Comparison of ENCODE assay signal across 9 cellular contexts in the genomic region with DNA sequence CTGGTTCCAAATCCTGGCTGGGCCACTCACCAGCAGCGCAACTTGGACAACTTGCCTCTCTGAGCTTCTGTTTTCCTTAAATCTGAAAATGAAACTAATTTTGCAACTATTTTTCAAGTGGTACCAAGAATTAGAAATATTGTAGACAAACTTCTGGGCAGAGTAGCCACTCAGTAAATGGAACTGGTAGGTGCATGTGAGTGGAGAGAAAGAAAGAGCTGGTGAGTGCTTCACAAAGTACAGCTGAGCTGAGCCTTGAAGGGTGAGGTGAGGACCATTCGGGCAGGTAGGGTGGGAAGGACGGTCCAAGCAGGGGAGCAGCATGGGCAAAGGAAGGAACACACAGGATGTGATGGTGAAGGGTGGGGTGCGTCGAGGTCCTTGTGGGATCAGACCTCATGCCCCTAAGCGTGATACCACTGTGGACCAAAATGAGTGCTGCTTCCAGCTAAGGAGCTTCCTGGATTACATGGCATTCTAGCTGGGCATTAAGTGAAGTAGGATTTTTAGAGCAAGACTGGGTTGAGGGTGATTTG. TPM values are rescaled to one million over a fixed set of nuclear protein-coding genes. Genes with fewer than 3 reads are reported as not detected.
DNase-seq lines count a peak whose midpoint lies in the region; ATAC-seq and TF ChIP-seq lines count a peak whose summit lies in the region.
"Had no signal": no experiment of that assay in that cellular context is flagged by ENCODE, and none has a peak within 500 bp of the region (broad histone marks: within the 10 kb centered on the region; RNA-seq: fewer than 3 reads in every experiment).

No MANE protein-coding gene starts in this region.

- H3K27ac Mint-ChIP-seq in Caco-2 (ENCODE audit: unreplicated experiment) = no peak overlapping the region

- H3K9me3 ChIP-seq in right cardiac atrium (ENCODE audit: control insufficient read depth, low read length) (no peaks in the 10 kb centered on the region), thyroid gland (no peaks in the 10 kb centered on the region), Caco-2 (no peaks in the 10 kb centered on the region)

- H3K4me1 Mint-ChIP-seq in activated T-cell treated with anti-CD3 and anti-CD28 coated beads, Interleukin-2, amount 50 U/mL, for 4 hours (ENCODE audit: low read depth) = peaks cover 56% of the 10 kb centered on the region
- H3K4me1 Mint-ChIP-seq in Caco-2 (ENCODE audit: low read depth, unreplicated experiment) = no peaks in the 10 kb centered on the region

- no peak for DNase-seq in activated T-cell treated with anti-CD3 and anti-CD28 coated beads, Interleukin-2, amount 50 U/mL, for 4 hours
- no peak for DNase-seq in activated T-cell treated with anti-CD3 and anti-CD28 coated beads, Interleukin-2, amount 50 U/mL, for 48 hours
- DNase-seq in OCI-M1 (lab: John Stamatoyannopoulos, UW) (peak; percentile 28), right cardiac atrium (no peak), thyroid gland (no peak), Caco-2 (no peak), NCI-H1436 (lab: John Stamatoyannopoulos, UW) (no peak), left lobe of liver (ENCODE audit: low spot score) (no peak)
- DNase-seq: NCI-H2081 treated with DMSO at 0.1 percent for 48 hours had no signal

- H3K27ac ChIP-seq in right cardiac atrium (ENCODE audit: low read length) (no peak overlapping the region), thyroid gland (peak overlapping the region; percentile 11 to 80 (median 54))

- no peaks in the 10 kb centered on the region for H3K27me3 Mint-ChIP-seq in activated T-cell treated with anti-CD3 and anti-CD28 coated beads, Interleukin-2, amount 50 U/mL, for 4 hours (ENCODE audit: low read depth)
- peaks cover 6% of the 10 kb centered on the region for H3K27me3 Mint-ChIP-seq in Caco-2 (ENCODE audit: insufficient read depth, unreplicated experiment)

- CTCF ChIA-PET in Caco-2 (lab: Charles Lee) = no interaction called here

- H3K27me3 ChIP-seq in right cardiac atrium (ENCODE audit: control insufficient read depth, insufficient read depth) (no peaks in the 10 kb centered on the region), thyroid gland (no peaks in the 10 kb centered on the region), Caco-2 (replicated peaks; ENCODE audit: control insufficient read depth, insufficient read depth, low read length) (no peaks in the 10 kb centered on the region; the same call in none of the 2 replicates)

- no peaks in the 10 kb centered on the region for H3K36me3 Mint-ChIP-seq in activated T-cell treated with anti-CD3 and anti-CD28 coated beads, Interleukin-2, amount 50 U/mL, for 4 hours (ENCODE audit: insufficient read depth)
- no peaks in the 10 kb centered on the region for H3K36me3 Mint-ChIP-seq in Caco-2 (ENCODE audit: insufficient read depth, unreplicated experiment)

- POLR2A ChIA-PET in Caco-2 (lab: Charles Lee) = interaction anchor here (0.6 kb wide), 1 partner anchor 13 kb away, joined by 3 read pairs; no protein-coding TSS in a partner anchor

- TF ChIP-seq CTCF in thyroid gland (IDR thresholded peaks at IDR 0.05) = no peak
- TF ChIP-seq CTCF in Caco-2 (IDR thresholded peaks at IDR 0.05; ENCODE audit: insufficient read depth in 1 of 2, low read depth in 1 of 2, low read length in 1 of 2, severe bottlenecking in 1 of 2, unreplicated experiment in 1 of 2) = no peak

- TF ChIP-seq POLR2A in thyroid gland (IDR thresholded peaks at IDR 0.05) = no peak

- H3K4me1 ChIP-seq in right cardiac atrium (ENCODE audit: control insufficient read depth, insufficient read depth, low read length) (peaks cover 9% of the 10 kb centered on the region), thyroid gland (peaks cover 16 to 19% of the 10 kb centered on the region in 2 donors), Caco-2 (no peaks in the 10 kb centered on the region)

- no peaks in the 10 kb centered on the region for H3K9me3 Mint-ChIP-seq in activated T-cell treated with anti-CD3 and anti-CD28 coated beads, Interleukin-2, amount 50 U/mL, for 4 hours
- no peaks in the 10 kb centered on the region for H3K9me3 Mint-ChIP-seq in Caco-2 (ENCODE audit: unreplicated experiment)

- H3K4me3 ChIP-seq in right cardiac atrium (ENCODE audit: low read length) (no peak overlapping the region), thyroid gland (replicated peaks in 1 of 3) (no peak overlapping the region), Caco-2 (ENCODE audit: low read depth, low read length) (no peak overlapping the region)

- WGBS in right cardiac atrium = 75% methylated on average over 6 of the region's 6 CpGs
- WGBS in thyroid gland, 2 donors = 77 to 86% methylated on average over 6 of the region's 6 CpGs

- no TSS peak for BruUV-seq in Caco-2 (replicated peaks; lab: Mats Ljungman, UMichigan)

- ATAC-seq in activated T-cell treated with anti-CD3 and anti-CD28 coated beads, Interleukin-2, amount 50 U/mL, for 4 hours = peak; percentile 7 to 22
- peak; percentile 15 to 20 for ATAC-seq in right cardiac atrium
- ATAC-seq in left lobe of liver = no peak

- H3K36me3 ChIP-seq in thyroid gland (no peaks in the 10 kb centered on the region), Caco-2 (ENCODE audit: control insufficient read depth, insufficient read depth, low read length) (no peaks in the 10 kb centered on the region)

- intact Hi-C loops in right cardiac atrium (cut with DNase I) (no loop called here), thyroid gland (cut with DNase I) (no loop called here), Caco-2 (cut with micrococcal nuclease; ENCODE audit: unreplicated experiment) (no loop called here)

- H3K4me3 Mint-ChIP-seq in activated T-cell treated with anti-CD3 and anti-CD28 coated beads, Interleukin-2, amount 50 U/mL, for 4 hours = peak overlapping the region; percentile 65
- H3K4me3 Mint-ChIP-seq in Caco-2 (ENCODE audit: unreplicated experiment) = no peak overlapping the region

RNA-seq across cellular contexts. Expression of gene TET3, which starts 14.4 kb away (rescaled TPM):
- total RNA-seq in activated T-cell treated with anti-CD3 and anti-CD28 coated beads, Interleukin-2, amount 50 U/mL, for 4 hours = 10 to 100 TPM; 30.8 to 34.0 (median 31.7) TPM
- 1 to 10 TPM; 2.5 to 3.3 (median 2.9) TPM for total RNA-seq in right cardiac atrium
- polyA plus RNA-seq in right cardiac atrium = 1.1 TPM
- total RNA-seq in thyroid gland = 10 to 100 TPM in 1 of 4 donors, 1 to 10 TPM in 3; 6.4 to 10.8 (median 7.5) TPM
- total RNA-seq in Caco-2 (2022) = 27.5 and 27.8 TPM in 2 replicates
- 7.3 TPM for total RNA-seq in left lobe of liver

RNA-seq across cellular contexts. Expression of gene DGUOK, which starts 43.7 kb away (rescaled TPM):
- total RNA-seq in activated T-cell treated with anti-CD3 and anti-CD28 coated beads, Interleukin-2, amount 50 U/mL, for 4 hours = 10 to 100 TPM; 69.5 to 76.0 (median 74.2) TPM
- total RNA-seq in right cardiac atrium (10 to 100 TPM; 20.2 to 29.0 (median 26.7) TPM), thyroid gland (10 to 100 TPM; 41.8 to 65.8 (median 46.9) TPM), Caco-2 (2022) (69.6 and 70.7 TPM in 2 replicates), left lobe of liver (14.7 TPM)
- polyA plus RNA-seq in right cardiac atrium = 47.4 TPM
